ENCODE assay signal across 22 cellular contexts in genomic region chr5:24162343-24162742, GRCh38.
"Had no signal": no experiment of that assay in that cellular context is flagged by ENCODE, and none has a peak within 500 bp of the region (broad histone marks: within the 10 kb centered on the region; RNA-seq: fewer than 3 reads in every experiment).

No MANE protein-coding gene starts in this region.

- H3K9me3 ChIP-seq: ascending aorta, gastroesophageal sphincter, right atrium auricular region, thoracic aorta had no signal

- H3K4me3 ChIP-seq: ascending aorta, gastroesophageal sphincter, neural progenitor cell, right atrium auricular region, thoracic aorta had no signal

- FAIRE-seq: endothelial cell of umbilical vein, keratinocyte had no signal

- H3K27me3 ChIP-seq: ascending aorta, gastroesophageal sphincter, neural progenitor cell, right atrium auricular region had no signal

- H3K4me1 ChIP-seq: ascending aorta, gastroesophageal sphincter, neural progenitor cell, right atrium auricular region had no signal

- H3K4me2 ChIP-seq: neural progenitor cell had no signal

- ATAC-seq: activated CD4-positive, CD25-positive, alpha-beta regulatory T cell treated with anti-CD3 and anti-CD28 coated beads, Interleukin-2, amount 50 U/mL, for 24 hours; gastroesophageal sphincter; left cardiac atrium; left ventricle myocardium superior; naive thymus-derived CD8-positive, alpha-beta T cell; T-helper 17 cell had no signal

- H3K27ac ChIP-seq: ascending aorta, gastroesophageal sphincter, neural progenitor cell, right atrium auricular region, thoracic aorta, WERI-Rb-1 had no signal

- DNase-seq: activated CD4-positive, alpha-beta T cell treated with anti-CD3 and anti-CD28 coated beads for 48 hours; activated CD4-positive, alpha-beta T cell treated with anti-CD3 and anti-CD28 coated beads, Interleukin-2, amount 50 U/mL, for 48 hours; activated CD8-positive, alpha-beta memory T cell treated with anti-CD3 and anti-CD28 coated beads for 24 hours; activated effector memory CD4-positive, alpha-beta T cell treated with Interleukin-2 at 50 U/mL for 16 hours; activated naive CD4-positive, alpha-beta T cell treated with Interleukin-2 at 50 U/mL for 16 hours; caudate nucleus; hippocampal formation; left cardiac atrium; left ventricle myocardium superior; naive thymus-derived CD8-positive, alpha-beta T cell; stimulated activated CD4-positive, alpha-beta T cell treated with anti-CD3 and anti-CD28 coated beads, Interleukin-4, amount 100 ng/mL, for 24 hours; T-helper 17 cell; T1000; WERI-Rb-1 had no signal

- H3K36me3 ChIP-seq: ascending aorta, gastroesophageal sphincter, neural progenitor cell, right atrium auricular region, thoracic aorta, WERI-Rb-1 had no signal

- H3K9ac ChIP-seq: neural progenitor cell had no signal
